22 cellular contexts compared by ENCODE assay signal in genomic region chr1:29607236-29607635, GRCh38.
"Had no signal": no experiment of that assay in that cellular context is flagged by ENCODE, and none has a peak within 500 bp of the region (broad histone marks: within the 10 kb centered on the region; RNA-seq: fewer than 3 reads in every experiment).

No MANE protein-coding gene starts in this region.

- H3K4me3 ChIP-seq: left ventricle myocardium inferior, lung, ovary, psoas muscle, sigmoid colon, thoracic aorta had no signal

- DNase-seq: activated CD4-positive, alpha-beta T cell treated with anti-CD3 and anti-CD28 coated beads for 36 hours; activated CD4-positive, alpha-beta T cell treated with anti-CD3 and anti-CD28 coated beads, Interleukin-2, amount 50 U/mL, for 4 hours; activated CD4-positive, CD25-positive, alpha-beta regulatory T cell; activated effector memory CD4-positive, alpha-beta T cell treated with Interleukin-2 at 50 U/mL for 16 hours; activated naive CD4-positive, alpha-beta T cell treated with Interleukin-2 at 50 U/mL for 16 hours; activated T-cell treated with anti-CD3 and anti-CD28 coated beads for 4 hours; anterior cingulate cortex; left ventricle myocardium inferior; naive B cell; nephron progenitor cell; ovary; psoas muscle; sigmoid colon; small intestine; stimulated activated CD4-positive, alpha-beta T cell treated with anti-CD3 and anti-CD28 coated beads, Interleukin-4, amount 100 ng/mL, for 24 hours; trophoblast cell had no signal

- H3K36me3 ChIP-seq: left ventricle myocardium inferior, ovary, sigmoid colon, thoracic aorta had no signal

- H3K27ac ChIP-seq: epithelial cell of prostate, left ventricle myocardium inferior, ovary, psoas muscle, sigmoid colon, thoracic aorta had no signal

- H3K4me1 ChIP-seq: left ventricle myocardium inferior, psoas muscle, sigmoid colon had no signal

- H3K9me3 ChIP-seq: ovary, psoas muscle, sigmoid colon, thoracic aorta had no signal

- H3K27me3 ChIP-seq: sigmoid colon had no signal

- ATAC-seq: activated CD4-positive, alpha-beta T cell treated with anti-CD3 and anti-CD28 coated beads for 36 hours; psoas muscle; stimulated activated effector memory CD8-positive, alpha-beta T cell treated with anti-CD3 and anti-CD28 coated beads, Interleukin-12 subunit alpha, Interleukin-12 subunit beta, amount 100 ng/mL, for 72 hours had no signal

- FAIRE-seq: bronchial epithelial cell, urothelium cell line had no signal
